In the genomic region with DNA sequence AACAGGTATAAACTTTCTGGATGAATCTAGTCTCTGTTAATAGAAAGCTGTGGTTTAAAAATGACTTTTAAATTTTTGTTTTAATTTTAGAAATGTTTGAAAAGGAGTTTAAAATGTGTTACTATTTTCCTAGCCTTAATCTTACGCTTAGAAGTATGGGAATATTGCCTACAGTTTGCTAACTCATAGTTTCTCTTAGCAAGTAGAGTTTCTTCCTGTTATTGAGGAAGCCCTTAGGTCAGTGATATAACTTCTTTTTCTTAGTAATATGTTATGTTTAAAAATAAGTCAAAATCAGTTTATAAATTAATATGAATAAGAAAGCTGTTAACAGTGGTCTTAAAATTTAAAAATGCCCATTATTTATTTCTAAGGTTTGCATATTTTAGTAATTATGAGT, we compare ENCODE assay signal across 15 cellular contexts.
"Had no signal": no experiment of that assay in that cellular context is flagged by ENCODE, and none has a peak within 500 bp of the region (broad histone marks: within the 10 kb centered on the region; RNA-seq: fewer than 3 reads in every experiment).

No MANE protein-coding gene starts in this region.

- H3K4me3 ChIP-seq: adrenal gland, thyroid gland had no signal

- DNase-seq: activated CD4-positive, alpha-beta T cell treated with anti-CD3 and anti-CD28 coated beads, Interleukin-2, amount 50 U/mL, for 48 hours; activated gamma-delta T cell; adrenal gland; effector memory CD4-positive, alpha-beta T cell; mesendoderm; naive thymus-derived CD4-positive, alpha-beta T cell; nucleus accumbens; sigmoid colon; stimulated activated naive B cell treated with anti-CD40 and anti-IgM and Interleukin-4, amounts not matched to agents 10 μg/mL and 1 μg/mL and 100 μg/mL, for 72 hours; T-helper 1 cell; thyroid gland; WERI-Rb-1 had no signal

- H3K9me3 Mint-ChIP-seq: dendritic cell treated with granulocyte-macrophage colony-stimulating factor and Interleukin-4, amounts not matched to agents 40 ng/mL and 50 ng/mL, for 4 days had no signal

- H3K27me3 Mint-ChIP-seq: dendritic cell treated with granulocyte-macrophage colony-stimulating factor and Interleukin-4, amounts not matched to agents 40 ng/mL and 50 ng/mL, for 4 days; naive thymus-derived CD4-positive, alpha-beta T cell; stimulated activated naive B cell treated with anti-CD40 and anti-IgM and Interleukin-4, amounts not matched to agents 10 μg/mL and 1 μg/mL and 100 μg/mL, for 72 hours had no signal

- H3K27ac ChIP-seq: adrenal gland, WERI-Rb-1 had no signal

- H3K27ac Mint-ChIP-seq: activated naive CD4-positive, alpha-beta T cell treated with anti-CD3 and anti-CD28 coated beads, Interleukin-2, amount 50 U/mL, for 72 hours; dendritic cell treated with granulocyte-macrophage colony-stimulating factor and Interleukin-4, amounts not matched to agents 40 ng/mL and 50 ng/mL, for 4 days; stimulated activated naive B cell treated with anti-CD40 and anti-IgM and Interleukin-4, amounts not matched to agents 10 μg/mL and 1 μg/mL and 100 μg/mL, for 72 hours had no signal

- ATAC-seq: activated naive CD4-positive, alpha-beta T cell treated with anti-CD3 and anti-CD28 coated beads, Interleukin-2, amount 50 U/mL, for 72 hours; naive thymus-derived CD4-positive, alpha-beta T cell; stimulated activated naive B cell treated with anti-CD40 and anti-IgM and Interleukin-4, amounts not matched to agents 10 μg/mL and 1 μg/mL and 100 μg/mL, for 72 hours had no signal

- FAIRE-seq: bronchial epithelial cell had no signal

- H3K9me3 ChIP-seq: adrenal gland, sigmoid colon, thyroid gland had no signal

- H3K36me3 ChIP-seq: adrenal gland, sigmoid colon, thyroid gland had no signal

- H3K4me3 Mint-ChIP-seq: dendritic cell treated with granulocyte-macrophage colony-stimulating factor and Interleukin-4, amounts not matched to agents 40 ng/mL and 50 ng/mL, for 4 days; stimulated activated naive B cell treated with anti-CD40 and anti-IgM and Interleukin-4, amounts not matched to agents 10 μg/mL and 1 μg/mL and 100 μg/mL, for 72 hours had no signal

- H3K27me3 ChIP-seq: adrenal gland, sigmoid colon, thyroid gland had no signal
